Comparison of ENCODE assay signal across 32 cellular contexts in the genomic region with DNA sequence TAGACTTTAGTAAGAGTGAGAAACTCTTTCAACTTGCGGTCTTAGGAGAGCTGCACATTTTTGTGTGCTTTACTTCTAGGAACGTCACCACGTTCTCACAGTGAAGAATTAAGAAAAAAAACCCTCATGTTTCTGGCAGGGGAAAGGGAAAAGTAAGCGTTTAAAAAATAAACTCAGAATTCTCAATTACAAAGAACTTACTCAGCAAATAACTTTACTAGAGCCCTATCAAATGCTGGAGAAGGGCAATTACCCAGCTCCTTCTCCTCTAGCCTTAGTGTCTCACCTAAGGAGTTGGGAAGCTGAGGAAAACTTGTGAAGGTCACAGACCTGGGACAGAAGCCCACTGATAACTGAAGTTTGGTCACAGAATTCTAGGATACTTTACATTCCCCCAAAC.
"Had no signal": no experiment of that assay in that cellular context is flagged by ENCODE, and none has a peak within 500 bp of the region (broad histone marks: within the 10 kb centered on the region; RNA-seq: fewer than 3 reads in every experiment).

No MANE protein-coding gene starts in this region.

- H3K27me3 ChIP-seq: ovary, spleen, suprapubic skin, testis, tibial artery, transverse colon, upper lobe of right lung, uterus had no signal

- ATAC-seq: naive thymus-derived CD8-positive, alpha-beta T cell; natural killer cell treated with Interleukin-12 subunit alpha and Interleukin-12 subunit beta and Interleukin-15 and Interleukin-18, amount 100 ng/mL, for 72 hours; psoas muscle; right cardiac atrium; sciatic nerve; stimulated activated memory B cell treated with anti-CD40 and anti-IgM and Interleukin-4, amounts not matched to agents 10 μg/mL and 1 μg/mL and 100 μg/mL, for 72 hours; stimulated activated naive CD8-positive, alpha-beta T cell treated with anti-CD3 and anti-CD28 coated beads, Interleukin-15, amount 100 ng/mL, for 72 hours; stimulated activated naive CD8-positive, alpha-beta T cell treated with anti-CD3 and anti-CD28 coated beads, Interleukin-15, Interleukin-2, amounts not matched to agents 100 U/mL and 50 U/mL, for 24 hours; upper lobe of right lung had no signal

- H3K36me3 ChIP-seq: ovary, spleen, suprapubic skin, tibial artery, transverse colon, upper lobe of right lung, uterus had no signal

- H2AFZ ChIP-seq: parathyroid adenoma had no signal

- H3K27me3 Mint-ChIP-seq: naive thymus-derived CD8-positive, alpha-beta T cell; natural killer cell treated with Interleukin-12 subunit alpha and Interleukin-12 subunit beta and Interleukin-15 and Interleukin-18, amount 100 ng/mL, for 72 hours; progenitor cell of endocrine pancreas; stimulated activated memory B cell treated with anti-CD40 and anti-IgM and Interleukin-4, amounts not matched to agents 10 μg/mL and 1 μg/mL and 100 μg/mL, for 72 hours; stimulated activated naive CD8-positive, alpha-beta T cell treated with anti-CD3 and anti-CD28 coated beads, Interleukin-15, amount 100 ng/mL, for 72 hours had no signal

- DNase-seq: naive thymus-derived CD8-positive, alpha-beta T cell; nephron progenitor cell; occipital lobe; ovary; posterior cingulate gyrus; psoas muscle; right cardiac atrium; spleen; stimulated activated CD4-positive, alpha-beta T cell treated with anti-CD3 and anti-CD28 coated beads, Interleukin-12 subunit alpha, Interleukin-12 subunit beta, amount 100 ng/mL, for 4 hours; stimulated activated CD4-positive, alpha-beta T cell treated with anti-CD3 and anti-CD28 coated beads, Interleukin-1b, Interleukin-23, amount 100 ng/mL, for 48 hours; stimulated activated CD4-positive, alpha-beta T cell treated with anti-CD3 and anti-CD28 coated beads, Interleukin-4, amount 100 ng/mL, for 1 hour; stimulated activated CD4-positive, alpha-beta T cell treated with anti-CD3 and anti-CD28 coated beads, Interleukin-4, amount 100 ng/mL, for 4 hours; stimulated activated CD8-positive, alpha-beta memory T cell treated with anti-CD3 and anti-CD28 coated beads, Interleukin-4, amount 100 ng/mL, for 48 hours; stimulated activated naive CD4-positive, alpha-beta T cell; stimulated activated naive CD8-positive, alpha-beta T cell treated with anti-CD3 and anti-CD28 coated beads, Interleukin-15, amount 100 ng/mL, for 72 hours; stimulated activated naive CD8-positive, alpha-beta T cell treated with anti-CD3 and anti-CD28 coated beads, Interleukin-15, Interleukin-2, amounts not matched to agents 100 U/mL and 50 U/mL, for 24 hours; substantia nigra; testis; tibial artery; transverse colon; upper lobe of right lung; uterus had no signal

- H3K36me3 Mint-ChIP-seq: naive thymus-derived CD8-positive, alpha-beta T cell; stimulated activated memory B cell treated with anti-CD40 and anti-IgM and Interleukin-4, amounts not matched to agents 10 μg/mL and 1 μg/mL and 100 μg/mL, for 72 hours; type B pancreatic cell had no signal

- H3K9me3 ChIP-seq: ovary, psoas muscle, suprapubic skin, testis, tibial artery, transverse colon, upper lobe of right lung, uterus had no signal

- H3K4me3 ChIP-seq: ovary, psoas muscle, skin epidermis, smooth muscle cell, spleen, suprapubic skin, testis, tibial artery, transverse colon, upper lobe of right lung, uterus had no signal

- H3K9ac ChIP-seq: parathyroid adenoma had no signal

- H3K4me2 ChIP-seq: smooth muscle cell had no signal

- H3K4me1 ChIP-seq: parathyroid adenoma, psoas muscle, spleen, suprapubic skin, testis, tibial artery, transverse colon, upper lobe of right lung, uterus had no signal

- H3K4me1 Mint-ChIP-seq: naive thymus-derived CD8-positive, alpha-beta T cell; nephron progenitor cell; neural crest cell; stimulated activated memory B cell treated with anti-CD40 and anti-IgM and Interleukin-4, amounts not matched to agents 10 μg/mL and 1 μg/mL and 100 μg/mL, for 72 hours; stimulated activated naive CD8-positive, alpha-beta T cell treated with anti-CD3 and anti-CD28 coated beads, Interleukin-15, amount 100 ng/mL, for 72 hours had no signal

- H3K27ac ChIP-seq: ovary, parathyroid adenoma, psoas muscle, skin epidermis, spleen, suprapubic skin, testis, tibial artery, transverse colon, upper lobe of right lung, uterus had no signal

- H3K4me3 Mint-ChIP-seq: naive thymus-derived CD8-positive, alpha-beta T cell; natural killer cell treated with Interleukin-12 subunit alpha and Interleukin-12 subunit beta and Interleukin-15 and Interleukin-18, amount 100 ng/mL, for 72 hours; nephron progenitor cell; neural crest cell; stimulated activated memory B cell treated with anti-CD40 and anti-IgM and Interleukin-4, amounts not matched to agents 10 μg/mL and 1 μg/mL and 100 μg/mL, for 72 hours; stimulated activated naive CD8-positive, alpha-beta T cell treated with anti-CD3 and anti-CD28 coated beads, Interleukin-15, amount 100 ng/mL, for 72 hours; type B pancreatic cell had no signal

- H3K27ac Mint-ChIP-seq: naive thymus-derived CD8-positive, alpha-beta T cell; natural killer cell treated with Interleukin-12 subunit alpha and Interleukin-12 subunit beta and Interleukin-15 and Interleukin-18, amount 100 ng/mL, for 72 hours; nephron progenitor cell; progenitor cell of endocrine pancreas; stimulated activated memory B cell treated with anti-CD40 and anti-IgM and Interleukin-4, amounts not matched to agents 10 μg/mL and 1 μg/mL and 100 μg/mL, for 72 hours; stimulated activated naive CD8-positive, alpha-beta T cell treated with anti-CD3 and anti-CD28 coated beads, Interleukin-15, amount 100 ng/mL, for 72 hours; type B pancreatic cell had no signal

- H3K79me2 ChIP-seq: parathyroid adenoma had no signal
